In genomic region chr20:33282991-33283555, GRCh38 we compare ENCODE assay signal across 1 cellular context.
TF ChIP-seq lines count a peak whose summit lies in the region.

Gene BPIFB1 (plus strand): TSS chr20:33283214. CDS start chr20:33286074, 2,860 bp downstream.

TF ChIP-seq in HepG2, 621 proteins besides CTCF, POLR2A, EP300 and RAD21 (continued from another document and continues in another):
- TF ChIP-seq ZNF512B (CRISPR knock-in tag; IDR thresholded peaks at IDR 0.05; ENCODE audit: borderline replicate concordance) (peak; percentile 84; the same call in 1 of the 2 replicates), ZNF547 (CRISPR knock-in tag; IDR thresholded peaks at IDR 0.05) (0 out of 2 replicates have a peak, but pooled peaks have one; percentile 68), ZSCAN9 (CRISPR knock-in tag; IDR thresholded peaks at IDR 0.05; ENCODE audit: borderline replicate concordance) (peak; percentile 73), YEATS4 (CRISPR knock-in tag; IDR thresholded peaks at IDR 0.05; ENCODE audit: borderline replicate concordance) (no peak), ZNF609 (CRISPR knock-in tag; IDR thresholded peaks at IDR 0.05; ENCODE audit: borderline replicate concordance) (no peak; the same call in 1 of the 2 replicates), NFAT5 (CRISPR knock-in tag; IDR thresholded peaks at IDR 0.05) (no peak), SP1 (IDR thresholded peaks at IDR 0.05) (no peak), SP1 (CRISPR knock-in tag; IDR thresholded peaks at IDR 0.05) (no peak), ARID5B (CRISPR knock-in tag; IDR thresholded peaks at IDR 0.05) (peak; percentile 77), ZNF598 (CRISPR knock-in tag; IDR thresholded peaks at IDR 0.05; ENCODE audit: borderline replicate concordance) (0 out of 2 replicates have a peak, but pooled peaks have one; percentile 70), ISL2 (CRISPR knock-in tag; IDR thresholded peaks at IDR 0.05) (no peak), HMGXB3 (CRISPR knock-in tag; IDR thresholded peaks at IDR 0.05; ENCODE audit: borderline replicate concordance) (no peak; the same call in 1 of the 2 replicates), HMG20B (CRISPR knock-in tag; conservative IDR thresholded peaks at IDR 0.05) (no peak), ZBTB20 (CRISPR knock-in tag; IDR thresholded peaks at IDR 0.05; ENCODE audit: borderline replicate concordance, low read depth) (peak; percentile 45; the same call in 1 of the 2 replicates), NCOA2 (CRISPR knock-in tag; IDR thresholded peaks at IDR 0.05) (0 out of 2 replicates have a peak, but pooled peaks have one; percentile 26), SALL1 (CRISPR knock-in tag; IDR thresholded peaks at IDR 0.05) (peak; percentile 77)
- TF ChIP-seq, protein P1, sequence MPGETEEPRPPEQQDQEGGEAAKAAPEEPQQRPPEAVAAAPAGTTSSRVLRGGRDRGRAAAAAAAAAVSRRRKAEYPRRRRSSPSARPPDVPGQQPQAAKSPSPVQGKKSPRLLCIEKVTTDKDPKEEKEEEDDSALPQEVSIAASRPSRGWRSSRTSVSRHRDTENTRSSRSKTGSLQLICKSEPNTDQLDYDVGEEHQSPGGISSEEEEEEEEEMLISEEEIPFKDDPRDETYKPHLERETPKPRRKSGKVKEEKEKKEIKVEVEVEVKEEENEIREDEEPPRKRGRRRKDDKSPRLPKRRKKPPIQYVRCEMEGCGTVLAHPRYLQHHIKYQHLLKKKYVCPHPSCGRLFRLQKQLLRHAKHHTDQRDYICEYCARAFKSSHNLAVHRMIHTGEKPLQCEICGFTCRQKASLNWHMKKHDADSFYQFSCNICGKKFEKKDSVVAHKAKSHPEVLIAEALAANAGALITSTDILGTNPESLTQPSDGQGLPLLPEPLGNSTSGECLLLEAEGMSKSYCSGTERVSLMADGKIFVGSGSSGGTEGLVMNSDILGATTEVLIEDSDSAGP (CRISPR knock-in tag; IDR thresholded peaks at IDR 0.05; ENCODE audit: borderline replicate concordance): peak; percentile 53; the same call in 1 of the 2 replicates
